ENCODE assay signal across 3 cellular contexts in genomic region chr2:110093924-110094323, GRCh38. TPM values are rescaled to one million over a fixed set of nuclear protein-coding genes. Genes with fewer than 3 reads are reported as not detected.
"Had no signal": no experiment of that assay in that cellular context is flagged by ENCODE, and none has a peak within 500 bp of the region (broad histone marks: within the 10 kb centered on the region; RNA-seq: fewer than 3 reads in every experiment).

No MANE protein-coding gene starts in this region.

RNA-seq across cellular contexts. Expression of gene MALL, which starts 21.7 kb away (rescaled TPM):
- total RNA-seq: OCI-LY7, SJSA1, SK-MEL-5 had no signal
